In genomic region chr2:203679401-203679800, GRCh38 we compare ENCODE assay signal across 28 cellular contexts. TPM values are rescaled to one million over a fixed set of nuclear protein-coding genes. Genes with fewer than 3 reads are reported as not detected.
A peak's percentile ranks its signal among the peaks of the same experiment; 100 is the strongest.
DNase-seq lines count a peak whose midpoint lies in the region; ATAC-seq and TF ChIP-seq lines count a peak whose summit lies in the region.
"Had no signal": no experiment of that assay in that cellular context is flagged by ENCODE, and none has a peak within 500 bp of the region (broad histone marks: within the 10 kb centered on the region; RNA-seq: fewer than 3 reads in every experiment).

No MANE protein-coding gene starts in this region.

- DNase-seq in activated naive CD4-positive, alpha-beta T cell treated with anti-CD3 and anti-CD28 coated beads, Interleukin-2, amount 50 U/mL, for 72 hours (ENCODE audit: low spot score in 2 of 2) = no peak
- no peak for DNase-seq in Calu3
- DNase-seq in RWPE2 (ENCODE audit: low spot score) = no peak
- peak; percentile 26 for DNase-seq in esophagus muscularis mucosa (ENCODE audit: extremely low spot score)
- no peak for DNase-seq in RPMI8226
- DNase-seq: AML-193; Caco-2; CD4-positive, alpha-beta T cell; CD8-positive, alpha-beta T cell; DMS 273 treated with DMSO at 0.1 percent for 48 hours; DMS153; DMS53; DMS79; DND-41; EL; GDM1 had no signal

- H3K27ac ChIP-seq in RWPE2 (ENCODE audit: poor library complexity, severe bottlenecking) (peak overlapping the region; percentile 19), esophagus muscularis mucosa (replicated peaks in 1 of 4) (no peak overlapping the region)
- H3K27ac ChIP-seq: 22Rv1; A549; BLaER1 treated with 17β-estradiol and CSF1 and Interleukin-3, amounts not matched to agents 10 nM and 100 nM; C4-2B had no signal

- H3K9me3 ChIP-seq in RWPE2 (ENCODE audit: severe bottlenecking) (no peaks in the 10 kb centered on the region), esophagus muscularis mucosa (no peaks in the 10 kb centered on the region)
- H3K9me3 ChIP-seq: A549, Caco-2 had no signal

- no peaks in the 10 kb centered on the region for H3K36me3 Mint-ChIP-seq in activated naive CD4-positive, alpha-beta T cell treated with anti-CD3 and anti-CD28 coated beads, Interleukin-2, amount 50 U/mL, for 24 hours
- peaks cover 7 to 13% of the 10 kb centered on the region in 2 donors for H3K36me3 Mint-ChIP-seq in activated naive CD4-positive, alpha-beta T cell treated with anti-CD3 and anti-CD28 coated beads, Interleukin-2, amount 50 U/mL, for 72 hours
- H3K36me3 Mint-ChIP-seq in Calu3 (ENCODE audit: insufficient read depth, unreplicated experiment) = peaks cover 14% of the 10 kb centered on the region
- H3K36me3 Mint-ChIP-seq: CD8-positive, alpha-beta T cell had no signal

- no peaks in the 10 kb centered on the region for H3K27me3 Mint-ChIP-seq in activated naive CD4-positive, alpha-beta T cell treated with anti-CD3 and anti-CD28 coated beads, Interleukin-2, amount 50 U/mL, for 24 hours
- no peaks in the 10 kb centered on the region for H3K27me3 Mint-ChIP-seq in Calu3 (ENCODE audit: unreplicated experiment)
- H3K27me3 Mint-ChIP-seq: CD4-positive, alpha-beta T cell had no signal

- peak overlapping the region; percentile 56 for H3K27ac Mint-ChIP-seq in activated naive CD4-positive, alpha-beta T cell treated with anti-CD3 and anti-CD28 coated beads, Interleukin-2, amount 50 U/mL, for 24 hours
- no peak overlapping the region for H3K27ac Mint-ChIP-seq in activated naive CD4-positive, alpha-beta T cell treated with anti-CD3 and anti-CD28 coated beads, Interleukin-2, amount 50 U/mL, for 72 hours
- peak overlapping the region; percentile 18 for H3K27ac Mint-ChIP-seq in Calu3 (ENCODE audit: unreplicated experiment)
- H3K27ac Mint-ChIP-seq: B cell; CD4-positive, alpha-beta T cell; CD8-positive, alpha-beta T cell had no signal

- no TSS peak for BruUV-seq in Calu3 (replicated peaks; lab: Mats Ljungman, UMichigan)

- no peaks in the 10 kb centered on the region for H3K36me3 ChIP-seq in RWPE2 (ENCODE audit: low read depth)
- H3K36me3 ChIP-seq in esophagus muscularis mucosa = no peaks in the 10 kb centered on the region
- H3K36me3 ChIP-seq: BLaER1 treated with 17β-estradiol and CSF1 and Interleukin-3, amounts not matched to agents 10 nM and 100 nM had no signal

- no peak for ATAC-seq in activated naive CD4-positive, alpha-beta T cell treated with anti-CD3 and anti-CD28 coated beads, Interleukin-2, amount 50 U/mL, for 72 hours
- ATAC-seq in RWPE2 (ENCODE audit: low read depth) = no peak
- no peak for ATAC-seq in HG03460 (IDR thresholded peaks at IDR 0.05; ENCODE audit: unreplicated experiment)
- ATAC-seq in GM19328 (IDR thresholded peaks at IDR 0.05; ENCODE audit: unreplicated experiment) = no peak
- ATAC-seq: A549; CD8-positive, alpha-beta T cell; GM12878 had no signal

- TF ChIP-seq CTCF in Calu3 (IDR thresholded peaks at IDR 0.05; ENCODE audit: unreplicated experiment) (no peak), RWPE2 (IDR thresholded peaks at IDR 0.05; ENCODE audit: poor library complexity, severe bottlenecking) (no peak), esophagus muscularis mucosa (IDR thresholded peaks at IDR 0.05) (no peak)

- CTCF ChIA-PET in Calu3 (lab: Charles Lee) = interaction anchor here (0.7 kb wide), 1 partner anchor 349 kb away, joined by 3 read pairs; no protein-coding TSS in a partner anchor

- H3K9me3 Mint-ChIP-seq in activated naive CD4-positive, alpha-beta T cell treated with anti-CD3 and anti-CD28 coated beads, Interleukin-2, amount 50 U/mL, for 24 hours = peaks cover 15% of the 10 kb centered on the region
- H3K9me3 Mint-ChIP-seq in activated naive CD4-positive, alpha-beta T cell treated with anti-CD3 and anti-CD28 coated beads, Interleukin-2, amount 50 U/mL, for 72 hours = peaks cover 0 to 14% of the 10 kb centered on the region in 2 donors
- H3K9me3 Mint-ChIP-seq in Calu3 (ENCODE audit: low read depth, unreplicated experiment) = peaks cover 2% of the 10 kb centered on the region
- H3K9me3 Mint-ChIP-seq: CD4-positive, alpha-beta T cell; CD8-positive, alpha-beta T cell had no signal

- no peak overlapping the region for H3K4me3 Mint-ChIP-seq in activated naive CD4-positive, alpha-beta T cell treated with anti-CD3 and anti-CD28 coated beads, Interleukin-2, amount 50 U/mL, for 24 hours
- no peak overlapping the region for H3K4me3 Mint-ChIP-seq in Calu3 (ENCODE audit: low read depth, unreplicated experiment)
- H3K4me3 Mint-ChIP-seq: B cell; CD4-positive, alpha-beta T cell; CD8-positive, alpha-beta T cell had no signal

- peaks cover 41% of the 10 kb centered on the region for H3K4me1 Mint-ChIP-seq in activated naive CD4-positive, alpha-beta T cell treated with anti-CD3 and anti-CD28 coated beads, Interleukin-2, amount 50 U/mL, for 24 hours
- peaks cover 79% of the 10 kb centered on the region for H3K4me1 Mint-ChIP-seq in Calu3 (ENCODE audit: low read depth, unreplicated experiment)
- H3K4me1 Mint-ChIP-seq: B cell had no signal

- TF ChIP-seq EP300 in esophagus muscularis mucosa (IDR thresholded peaks at IDR 0.05) = no peak

- TF ChIP-seq POLR2A in esophagus muscularis mucosa (IDR thresholded peaks at IDR 0.05; ENCODE audit: low read depth) = no peak

- no peak overlapping the region for H3K4me3 ChIP-seq in RWPE2 (ENCODE audit: severe bottlenecking)
- no peak overlapping the region for H3K4me3 ChIP-seq in esophagus muscularis mucosa
- H3K4me3 ChIP-seq: A549; BLaER1 treated with 17β-estradiol and CSF1 and Interleukin-3, amounts not matched to agents 10 nM and 100 nM; GM12878 had no signal

- peaks cover 35% of the 10 kb centered on the region for H3K4me1 ChIP-seq in RWPE2 (ENCODE audit: insufficient read depth, poor library complexity, severe bottlenecking)
- H3K4me1 ChIP-seq in esophagus muscularis mucosa = peaks cover 39 to 59% (median 54%) of the 10 kb centered on the region in 4 donors

- no peaks in the 10 kb centered on the region for H3K27me3 ChIP-seq in RWPE2 (ENCODE audit: insufficient read depth, poor library complexity, severe bottlenecking)
- H3K27me3 ChIP-seq in esophagus muscularis mucosa = no peaks in the 10 kb centered on the region
- H3K27me3 ChIP-seq: BLaER1 treated with 17β-estradiol and CSF1 and Interleukin-3, amounts not matched to agents 10 nM and 100 nM had no signal

- intact Hi-C loops in Calu3 (cut with micrococcal nuclease; ENCODE audit: unreplicated experiment) (no loop called here), esophagus muscularis mucosa (cut with DNase I) (no loop called here)

RNA-seq across cellular contexts. Expression of gene CD28, which starts 27.0 kb away (rescaled TPM):
- total RNA-seq in activated naive CD4-positive, alpha-beta T cell treated with anti-CD3 and anti-CD28 coated beads, Interleukin-2, amount 50 U/mL, for 72 hours = 100 to 1,000 TPM; 159 to 191 TPM
- total RNA-seq in Calu3 (2022) (0.07 TPM in 1 of 2 replicates, not detected in the other), esophagus muscularis mucosa (1 to 10 TPM in 1 of 4 donors, under 1 TPM in 3; under 0.01 to 2.2 (median 0.28) TPM)
- total RNA-seq: A172, Daoy, G401 had no signal

Comparison
In these comparisons a context has a peak if more than half of its experiments do, and no peak if none do; other contexts are left out.
1. H3K27ac Mint-ChIP-seq: peak in activated naive CD4-positive, alpha-beta T cell treated with anti-CD3 and anti-CD28 coated beads, Interleukin-2, amount 50 U/mL, for 24 hours (single experiment) and Calu3 (single experiment); none in activated naive CD4-positive, alpha-beta T cell treated with anti-CD3 and anti-CD28 coated beads, Interleukin-2, amount 50 U/mL, for 72 hours (0 of 2).
2. RNA of gene CD28, which starts 27.0 kb away (total RNA-seq): 159 to 191 TPM in activated naive CD4-positive, alpha-beta T cell treated with anti-CD3 and anti-CD28 coated beads, Interleukin-2, amount 50 U/mL, for 72 hours; under 0.01 to 2.2 TPM in esophagus muscularis mucosa and 0.07 TPM in Calu3; every median in the first group is over 10 times any median in the second.